ENCODE assay signal across 20 cellular contexts in genomic region chr5:93926831-93927600, GRCh38.
DNase-seq lines count a peak whose midpoint lies in the region; ATAC-seq and TF ChIP-seq lines count a peak whose summit lies in the region.
"Had no signal": no experiment of that assay in that cellular context is flagged by ENCODE, and none has a peak within 500 bp of the region (broad histone marks: within the 10 kb centered on the region; RNA-seq: fewer than 3 reads in every experiment).

No MANE protein-coding gene starts in this region.

- peak overlapping the region; percentile 3 for H3K27ac Mint-ChIP-seq in mesothelial cell of epicardium
- H3K27ac Mint-ChIP-seq: activated CD4-positive, alpha-beta T cell treated with anti-CD3 and anti-CD28 coated beads, Interleukin-2, amount 10 ng/mL, durations not matched to agents 7 days and 5 days; activated naive CD4-positive, alpha-beta T cell treated with anti-CD3 and anti-CD28 coated beads for 36 hours; brain had no signal

- DNase-seq in ELR (ENCODE audit: low read depth) (peak; percentile 16), NCI-H226 (peak; percentile 8), fibroblast of gingiva (ENCODE audit: low read depth) (peak; percentile 43), mesothelial cell of epicardium (ENCODE audit: low spot score in 2 of 2, unreplicated experiment in 2 of 2) (no peak), NCI-H2029 treated with DMSO at 0.1 percent for 48 hours (lab: John Stamatoyannopoulos, UW) (no peak)
- DNase-seq in stimulated activated CD4-positive, alpha-beta T cell treated with anti-CD3 and anti-CD28 coated beads, Interleukin-15, amount 100 ng/mL, for 24 hours, result no peak
- no peak for DNase-seq in stimulated activated naive CD4-positive, alpha-beta T cell treated with Interleukin-2 at 50 U/mL for 16 hours (lab: John Stamatoyannopoulos, UW)
- DNase-seq: activated CD4-positive, alpha-beta T cell treated with anti-CD3 and anti-CD28 coated beads, Interleukin-2, amount 10 ng/mL, durations not matched to agents 7 days and 5 days; activated naive CD4-positive, alpha-beta T cell treated with anti-CD3 and anti-CD28 coated beads for 36 hours; COR-L47; dermis blood vessel endothelial cell; erythroblast; NCI-H748 treated with DMSO at 0.1 percent for 48 hours; Peyer's patch; stimulated activated CD4-positive, alpha-beta T cell treated with anti-CD3 and anti-CD28 coated beads, Interleukin-4, amount 100 ng/mL, for 24 hours; stimulated activated CD8-positive, alpha-beta memory T cell treated with anti-CD3 and anti-CD28 coated beads, Interleukin-4, amount 100 ng/mL, for 48 hours had no signal

- TF ChIP-seq CTCF in mesothelial cell of epicardium (IDR thresholded peaks at IDR 0.05; ENCODE audit: unreplicated experiment), result no peak

- no peak overlapping the region for H3K4me3 Mint-ChIP-seq in mesothelial cell of epicardium
- H3K4me3 Mint-ChIP-seq: activated CD4-positive, alpha-beta T cell treated with anti-CD3 and anti-CD28 coated beads, Interleukin-2, amount 10 ng/mL, durations not matched to agents 7 days and 5 days; activated naive CD4-positive, alpha-beta T cell treated with anti-CD3 and anti-CD28 coated beads for 36 hours; brain had no signal

- H3K4me1 Mint-ChIP-seq in mesothelial cell of epicardium, result peaks cover 11% of the 10 kb centered on the region
- H3K4me1 Mint-ChIP-seq: activated CD4-positive, alpha-beta T cell treated with anti-CD3 and anti-CD28 coated beads, Interleukin-2, amount 10 ng/mL, durations not matched to agents 7 days and 5 days had no signal

- no peak for ATAC-seq in GM21737 (IDR thresholded peaks at IDR 0.05; ENCODE audit: unreplicated experiment)
- ATAC-seq: K562, left lobe of liver had no signal

- H3K36me3 Mint-ChIP-seq in mesothelial cell of epicardium, result peaks cover 2% of the 10 kb centered on the region

- H3K9me3 Mint-ChIP-seq in mesothelial cell of epicardium, result peaks cover 1% of the 10 kb centered on the region
- H3K9me3 Mint-ChIP-seq: activated CD4-positive, alpha-beta T cell treated with anti-CD3 and anti-CD28 coated beads, Interleukin-2, amount 10 ng/mL, durations not matched to agents 7 days and 5 days; activated naive CD4-positive, alpha-beta T cell treated with anti-CD3 and anti-CD28 coated beads for 36 hours; brain had no signal

- no peaks in the 10 kb centered on the region for H3K27me3 Mint-ChIP-seq in mesothelial cell of epicardium (ENCODE audit: low read depth)
- H3K27me3 Mint-ChIP-seq: activated CD4-positive, alpha-beta T cell treated with anti-CD3 and anti-CD28 coated beads, Interleukin-2, amount 10 ng/mL, durations not matched to agents 7 days and 5 days; brain had no signal

Comparison
In these comparisons a context has a peak if more than half of its experiments do, and no peak if none do; other contexts are left out.
1. DNase-seq: peak in ELR (single experiment), NCI-H226 (single experiment) and fibroblast of gingiva (single experiment); none in mesothelial cell of epicardium (0 of 2), NCI-H2029 treated with DMSO at 0.1 percent for 48 hours (single experiment), stimulated activated CD4-positive, alpha-beta T cell treated with anti-CD3 and anti-CD28 coated beads, Interleukin-15, amount 100 ng/mL, for 24 hours (single experiment) and stimulated activated naive CD4-positive, alpha-beta T cell treated with Interleukin-2 at 50 U/mL for 16 hours (single experiment).